27 cellular contexts compared by ENCODE assay signal in the genomic region with DNA sequence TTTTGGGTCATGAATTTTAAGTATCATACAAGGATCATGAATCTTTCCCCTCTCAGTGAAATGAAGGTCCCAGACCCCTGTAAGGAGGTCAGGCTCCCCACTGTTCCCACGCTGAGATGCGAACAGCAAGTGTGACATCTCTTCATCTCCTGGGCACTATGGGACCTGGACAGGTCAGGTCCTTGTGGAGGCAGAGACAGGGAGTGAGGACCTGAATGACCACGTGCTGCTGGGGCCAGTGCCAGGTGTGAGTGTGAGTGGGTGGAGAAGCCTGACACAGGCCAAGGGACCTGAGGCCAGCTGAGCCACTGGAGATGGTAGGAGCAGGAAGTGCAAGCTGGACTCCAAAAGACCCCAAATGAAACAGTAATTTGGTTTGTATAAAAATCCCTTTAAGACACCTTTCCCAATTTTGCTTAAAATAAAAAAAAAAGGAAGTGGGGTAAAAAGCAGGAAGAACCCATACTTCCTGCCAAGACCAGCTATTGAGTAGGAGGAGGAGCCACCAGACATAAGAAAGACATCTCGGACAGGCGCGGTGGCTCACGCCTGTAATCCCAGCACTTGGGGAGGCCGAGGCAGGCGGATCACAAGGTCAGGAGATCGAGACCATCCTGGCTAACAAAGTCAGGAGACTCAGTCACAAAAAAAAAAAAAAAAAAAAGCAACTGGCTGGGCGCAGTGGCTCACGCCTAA. TPM values are rescaled to one million over a fixed set of nuclear protein-coding genes. Genes with fewer than 3 reads are reported as not detected.
DNase-seq lines count a peak whose midpoint lies in the region; ATAC-seq and TF ChIP-seq lines count a peak whose summit lies in the region.
"Had no signal": no experiment of that assay in that cellular context is flagged by ENCODE, and none has a peak within 500 bp of the region (broad histone marks: within the 10 kb centered on the region; RNA-seq: fewer than 3 reads in every experiment).

No MANE protein-coding gene starts in this region.

- TF ChIP-seq CTCF in natural killer cell (IDR thresholded peaks at IDR 0.05) = no peak
- no peak for TF ChIP-seq CTCF in HFFc6 (IDR thresholded peaks at IDR 0.05)
- no peak for TF ChIP-seq CTCF in mesothelial cell of epicardium (IDR thresholded peaks at IDR 0.05; ENCODE audit: unreplicated experiment)

- peaks cover 11% of the 10 kb centered on the region for H3K4me1 Mint-ChIP-seq in activated naive CD8-positive, alpha-beta T cell treated with anti-CD3 and anti-CD28 coated beads, Interleukin-2, amount 10 ng/mL, durations not matched to agents 7 days and 5 days
- no peaks in the 10 kb centered on the region for H3K4me1 Mint-ChIP-seq in activated naive CD8-positive, alpha-beta T cell treated with anti-CD3 and anti-CD28 coated beads, Interleukin-2, amount 50 U/mL, for 24 hours
- peaks cover 6% of the 10 kb centered on the region for H3K4me1 Mint-ChIP-seq in central memory CD8-positive, alpha-beta T cell
- H3K4me1 Mint-ChIP-seq in stimulated activated naive B cell treated with anti-CD40 and anti-IgM and Interleukin-4, amounts not matched to agents 10 μg/mL and 1 μg/mL and 100 μg/mL, for 72 hours = peaks cover 3 to 11% of the 10 kb centered on the region in 2 donors
- H3K4me1 Mint-ChIP-seq in natural killer cell (peaks cover 5 to 6% of the 10 kb centered on the region in 2 donors), HFFc6 (ENCODE audit: low read depth) (no peaks in the 10 kb centered on the region), mesothelial cell of epicardium (no peaks in the 10 kb centered on the region)

- DNase-seq in activated naive CD8-positive, alpha-beta T cell treated with anti-CD3 and anti-CD28 coated beads, Interleukin-2, amount 10 ng/mL, durations not matched to agents 7 days and 5 days = no peak
- DNase-seq in activated naive CD8-positive, alpha-beta T cell treated with anti-CD3 and anti-CD28 coated beads, Interleukin-2, amount 50 U/mL, for 24 hours = no peak
- DNase-seq in NOMO-1 treated with DMSO at 0.1 percent for 48 hours (lab: John Stamatoyannopoulos, UW; ENCODE audit: unreplicated experiment) = peak; percentile 49
- DNase-seq in central memory CD8-positive, alpha-beta T cell (ENCODE audit: low spot score in 2 of 2) = no peak
- DNase-seq in stimulated activated naive B cell treated with anti-CD40 and anti-IgM and Interleukin-4, amounts not matched to agents 10 μg/mL and 1 μg/mL and 100 μg/mL, for 72 hours = no peak
- no peak for DNase-seq in natural killer cell
- no peak for DNase-seq in HFFc6
- no peak for DNase-seq in mesothelial cell of epicardium (ENCODE audit: low spot score in 2 of 2, unreplicated experiment in 2 of 2)
- DNase-seq: activated CD4-positive, alpha-beta T cell treated with anti-CD3 and anti-CD28 coated beads for 4 hours; activated CD8-positive, alpha-beta memory T cell treated with anti-CD3 and anti-CD28 coated beads, Interleukin-2, amount 10 ng/mL, durations not matched to agents 7 days and 5 days; activated naive CD4-positive, alpha-beta T cell treated with anti-CD3 and anti-CD28 coated beads, Interleukin-2, amount 50 U/mL, for 16 hours; activated T-cell treated with anti-CD3 and anti-CD28 coated beads, Interleukin-2, amount 50 U/mL, for 72 hours; caudate nucleus; DMS79 treated with DMSO at 0.1 percent for 48 hours; dorsolateral prefrontal cortex; kidney glomerular epithelial cell; NCI-H1092 treated with DMSO at 0.1 percent for 48 hours; NCI-H2029; NCI-H69; nucleus accumbens; T-cell had no signal

- H3K9me3 Mint-ChIP-seq in activated naive CD8-positive, alpha-beta T cell treated with anti-CD3 and anti-CD28 coated beads, Interleukin-2, amount 10 ng/mL, durations not matched to agents 7 days and 5 days = no peaks in the 10 kb centered on the region
- H3K9me3 Mint-ChIP-seq in activated naive CD8-positive, alpha-beta T cell treated with anti-CD3 and anti-CD28 coated beads, Interleukin-2, amount 50 U/mL, for 24 hours = no peaks in the 10 kb centered on the region
- H3K9me3 Mint-ChIP-seq in central memory CD8-positive, alpha-beta T cell = no peaks in the 10 kb centered on the region
- peaks cover 0 to 2% of the 10 kb centered on the region in 2 donors for H3K9me3 Mint-ChIP-seq in stimulated activated naive B cell treated with anti-CD40 and anti-IgM and Interleukin-4, amounts not matched to agents 10 μg/mL and 1 μg/mL and 100 μg/mL, for 72 hours
- no peaks in the 10 kb centered on the region for H3K9me3 Mint-ChIP-seq in natural killer cell
- H3K9me3 Mint-ChIP-seq in HFFc6 = peaks cover 8% of the 10 kb centered on the region; the same call in 1 of the 2 replicates
- peaks cover 10% of the 10 kb centered on the region for H3K9me3 Mint-ChIP-seq in mesothelial cell of epicardium
- H3K9me3 Mint-ChIP-seq: activated T-cell treated with anti-CD3 and anti-CD28 coated beads, Interleukin-2, amount 50 U/mL, for 72 hours; T-cell had no signal

- H3K36me3 Mint-ChIP-seq in activated naive CD8-positive, alpha-beta T cell treated with anti-CD3 and anti-CD28 coated beads, Interleukin-2, amount 10 ng/mL, durations not matched to agents 7 days and 5 days = peaks cover 9% of the 10 kb centered on the region
- H3K36me3 Mint-ChIP-seq in activated naive CD8-positive, alpha-beta T cell treated with anti-CD3 and anti-CD28 coated beads, Interleukin-2, amount 50 U/mL, for 24 hours (ENCODE audit: low read depth) = peaks cover 14% of the 10 kb centered on the region
- H3K36me3 Mint-ChIP-seq in central memory CD8-positive, alpha-beta T cell (ENCODE audit: insufficient read depth) = peaks cover 38% of the 10 kb centered on the region
- H3K36me3 Mint-ChIP-seq in stimulated activated naive B cell treated with anti-CD40 and anti-IgM and Interleukin-4, amounts not matched to agents 10 μg/mL and 1 μg/mL and 100 μg/mL, for 72 hours = peaks cover 37 to 52% of the 10 kb centered on the region in 2 donors
- H3K36me3 Mint-ChIP-seq in natural killer cell = peaks cover 8% of the 10 kb centered on the region
- peaks cover 25% of the 10 kb centered on the region for H3K36me3 Mint-ChIP-seq in HFFc6 (ENCODE audit: low read depth)
- H3K36me3 Mint-ChIP-seq in mesothelial cell of epicardium = peaks cover 43% of the 10 kb centered on the region

- H3K27me3 Mint-ChIP-seq in activated naive CD8-positive, alpha-beta T cell treated with anti-CD3 and anti-CD28 coated beads, Interleukin-2, amount 10 ng/mL, durations not matched to agents 7 days and 5 days = no peaks in the 10 kb centered on the region
- H3K27me3 Mint-ChIP-seq in activated naive CD8-positive, alpha-beta T cell treated with anti-CD3 and anti-CD28 coated beads, Interleukin-2, amount 50 U/mL, for 24 hours = no peaks in the 10 kb centered on the region
- no peaks in the 10 kb centered on the region for H3K27me3 Mint-ChIP-seq in central memory CD8-positive, alpha-beta T cell
- no peaks in the 10 kb centered on the region for H3K27me3 Mint-ChIP-seq in stimulated activated naive B cell treated with anti-CD40 and anti-IgM and Interleukin-4, amounts not matched to agents 10 μg/mL and 1 μg/mL and 100 μg/mL, for 72 hours
- no peaks in the 10 kb centered on the region for H3K27me3 Mint-ChIP-seq in natural killer cell (ENCODE audit: low read depth in 2 of 2)
- no peaks in the 10 kb centered on the region; the same call in 1 of the 2 replicates for H3K27me3 Mint-ChIP-seq in HFFc6 (ENCODE audit: insufficient read depth)
- no peaks in the 10 kb centered on the region for H3K27me3 Mint-ChIP-seq in mesothelial cell of epicardium (ENCODE audit: low read depth)
- H3K27me3 Mint-ChIP-seq: activated CD8-positive, alpha-beta memory T cell treated with anti-CD3 and anti-CD28 coated beads, Interleukin-2, amount 10 ng/mL, durations not matched to agents 7 days and 5 days; B cell; T-cell had no signal

- no peak overlapping the region for H3K4me3 Mint-ChIP-seq in activated naive CD8-positive, alpha-beta T cell treated with anti-CD3 and anti-CD28 coated beads, Interleukin-2, amount 10 ng/mL, durations not matched to agents 7 days and 5 days
- no peak overlapping the region for H3K4me3 Mint-ChIP-seq in activated naive CD8-positive, alpha-beta T cell treated with anti-CD3 and anti-CD28 coated beads, Interleukin-2, amount 50 U/mL, for 24 hours
- no peak overlapping the region for H3K4me3 Mint-ChIP-seq in central memory CD8-positive, alpha-beta T cell
- peak overlapping the region in 1 of 2 donors; percentile 20 for H3K4me3 Mint-ChIP-seq in stimulated activated naive B cell treated with anti-CD40 and anti-IgM and Interleukin-4, amounts not matched to agents 10 μg/mL and 1 μg/mL and 100 μg/mL, for 72 hours
- H3K4me3 Mint-ChIP-seq in natural killer cell (no peak overlapping the region), HFFc6 (no peak overlapping the region), mesothelial cell of epicardium (no peak overlapping the region)
- H3K4me3 Mint-ChIP-seq: activated CD8-positive, alpha-beta memory T cell treated with anti-CD3 and anti-CD28 coated beads, Interleukin-2, amount 10 ng/mL, durations not matched to agents 7 days and 5 days; activated T-cell treated with anti-CD3 and anti-CD28 coated beads, Interleukin-2, amount 50 U/mL, for 72 hours; B cell; T-cell had no signal

- ATAC-seq in activated naive CD8-positive, alpha-beta T cell treated with anti-CD3 and anti-CD28 coated beads, Interleukin-2, amount 10 ng/mL, durations not matched to agents 7 days and 5 days (ENCODE audit: low read depth) = no peak
- ATAC-seq in activated naive CD8-positive, alpha-beta T cell treated with anti-CD3 and anti-CD28 coated beads, Interleukin-2, amount 50 U/mL, for 24 hours = no peak
- ATAC-seq in central memory CD8-positive, alpha-beta T cell (replicated peaks; ENCODE audit: extremely low read depth, poor library complexity, severe bottlenecking) = no peak
- ATAC-seq in stimulated activated naive B cell treated with anti-CD40 and anti-IgM and Interleukin-4, amounts not matched to agents 10 μg/mL and 1 μg/mL and 100 μg/mL, for 72 hours (replicated peaks) = no peak
- ATAC-seq in natural killer cell = no peak
- ATAC-seq: A549; activated CD8-positive, alpha-beta memory T cell treated with anti-CD3 and anti-CD28 coated beads, Interleukin-2, amount 10 ng/mL, durations not matched to agents 7 days and 5 days; activated T-cell treated with anti-CD3 and anti-CD28 coated beads, Interleukin-2, amount 50 U/mL, for 72 hours; T-cell had no signal

- intact Hi-C loops in natural killer cell (cut with micrococcal nuclease) = no loop called here

- peak overlapping the region; percentile 37 for H3K27ac Mint-ChIP-seq in activated naive CD8-positive, alpha-beta T cell treated with anti-CD3 and anti-CD28 coated beads, Interleukin-2, amount 10 ng/mL, durations not matched to agents 7 days and 5 days
- no peak overlapping the region for H3K27ac Mint-ChIP-seq in activated naive CD8-positive, alpha-beta T cell treated with anti-CD3 and anti-CD28 coated beads, Interleukin-2, amount 50 U/mL, for 24 hours
- peak overlapping the region; percentile 41 for H3K27ac Mint-ChIP-seq in central memory CD8-positive, alpha-beta T cell (ENCODE audit: low read depth)
- H3K27ac Mint-ChIP-seq in stimulated activated naive B cell treated with anti-CD40 and anti-IgM and Interleukin-4, amounts not matched to agents 10 μg/mL and 1 μg/mL and 100 μg/mL, for 72 hours = peak overlapping the region; percentile 70
- H3K27ac Mint-ChIP-seq in natural killer cell = peak overlapping the region in 1 of 2 donors; percentile 40
- H3K27ac Mint-ChIP-seq in HFFc6 = no peak overlapping the region
- H3K27ac Mint-ChIP-seq in mesothelial cell of epicardium = no peak overlapping the region
- H3K27ac Mint-ChIP-seq: activated CD8-positive, alpha-beta memory T cell treated with anti-CD3 and anti-CD28 coated beads, Interleukin-2, amount 10 ng/mL, durations not matched to agents 7 days and 5 days; activated T-cell treated with anti-CD3 and anti-CD28 coated beads, Interleukin-2, amount 50 U/mL, for 72 hours; B cell had no signal

- POLR2A ChIA-PET in activated naive CD8-positive, alpha-beta T cell treated with anti-CD3 and anti-CD28 coated beads, Interleukin-2, amount 10 ng/mL, durations not matched to agents 7 days and 5 days (lab: Charles Lee) = interaction anchor here (0.7 kb wide), 1 partner anchor 56 kb away, joined by 4 read pairs; no protein-coding TSS in a partner anchor

RNA-seq across cellular contexts. Expression of a gene that starts 35.4 kb away (rescaled TPM):
- not detected for total RNA-seq in activated naive CD8-positive, alpha-beta T cell treated with anti-CD3 and anti-CD28 coated beads, Interleukin-2, amount 10 ng/mL, durations not matched to agents 7 days and 5 days
- total RNA-seq in natural killer cell = under 1 TPM in 1 of 3 donors, not detected in 2; 0.43 TPM
- under 1 TPM in 5 of 6 experiments, not detected in 1; 0.07 to 0.19 (median 0.11) TPM for total RNA-seq in HFFc6 (2021; fragmentation: NEBNext Ultra II Directional; extraction: Animal tissue kit (Norgen Biotek cat#: 25700))
- not detected in 3 replicates for total RNA-seq in mesothelial cell of epicardium
- total RNA-seq: activated CD8-positive, alpha-beta memory T cell treated with anti-CD3 and anti-CD28 coated beads, Interleukin-2, amount 10 ng/mL, durations not matched to agents 7 days and 5 days; activated T-cell treated with anti-CD3 and anti-CD28 coated beads, Interleukin-2, amount 50 U/mL, for 72 hours; astrocyte; B cell; H1; myocyte; vagina had no signal

Comparison
In these comparisons a context has a peak if more than half of its experiments do, and no peak if none do; other contexts are left out.
1. H3K27ac Mint-ChIP-seq: peak in activated naive CD8-positive, alpha-beta T cell treated with anti-CD3 and anti-CD28 coated beads, Interleukin-2, amount 10 ng/mL, durations not matched to agents 7 days and 5 days (single experiment), central memory CD8-positive, alpha-beta T cell (single experiment) and stimulated activated naive B cell treated with anti-CD40 and anti-IgM and Interleukin-4, amounts not matched to agents 10 μg/mL and 1 μg/mL and 100 μg/mL, for 72 hours (single experiment); none in activated naive CD8-positive, alpha-beta T cell treated with anti-CD3 and anti-CD28 coated beads, Interleukin-2, amount 50 U/mL, for 24 hours (single experiment), HFFc6 (single experiment) and mesothelial cell of epicardium (single experiment).